In the genomic region with DNA sequence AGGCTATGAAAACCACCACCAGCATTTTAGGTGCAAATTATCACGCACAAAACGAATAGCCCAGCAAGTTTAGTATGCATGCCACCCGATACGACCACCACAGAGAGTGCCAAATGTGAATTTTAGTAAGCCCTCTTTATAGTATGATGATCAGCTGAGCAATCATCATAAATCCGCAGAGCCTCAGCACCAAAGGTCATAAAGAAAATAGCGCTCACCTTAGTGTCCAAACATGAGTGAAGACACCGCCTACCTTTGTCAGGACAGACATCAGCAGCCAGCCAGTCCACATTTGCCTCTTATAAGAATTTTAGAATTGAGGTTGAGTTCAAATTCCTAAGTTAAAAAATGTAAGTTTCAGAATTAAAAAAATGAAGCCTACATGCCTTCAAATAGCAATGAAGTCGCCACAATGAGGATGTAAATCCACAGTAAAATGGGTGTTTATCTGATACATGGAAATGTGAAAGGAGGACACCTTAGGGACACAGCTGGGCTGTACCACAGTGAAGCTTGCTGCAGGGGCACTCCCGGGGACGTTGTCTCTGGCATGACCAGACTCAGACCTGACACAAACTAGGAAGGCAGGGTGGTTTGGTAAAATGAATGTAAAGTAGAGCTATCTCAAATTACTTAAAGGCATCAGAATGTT, we compare ENCODE assay signal across 16 cellular contexts.
A peak's percentile ranks its signal among the peaks of the same experiment; 100 is the strongest.
DNase-seq lines count a peak whose midpoint lies in the region; TF ChIP-seq lines count a peak whose summit lies in the region.
"Had no signal": no experiment of that assay in that cellular context is flagged by ENCODE, and none has a peak within 500 bp of the region (broad histone marks: within the 10 kb centered on the region; RNA-seq: fewer than 3 reads in every experiment).

No MANE protein-coding gene starts in this region.

- peaks cover 6% of the 10 kb centered on the region for H3K4me1 Mint-ChIP-seq in Caco-2 (ENCODE audit: low read depth, unreplicated experiment)

- H3K27me3 ChIP-seq in Caco-2 (replicated peaks; ENCODE audit: control insufficient read depth, insufficient read depth, low read length): no peaks in the 10 kb centered on the region
- no peaks in the 10 kb centered on the region for H3K27me3 ChIP-seq in duodenal mucosa (ENCODE audit: control insufficient read depth in 1 of 2, insufficient read depth in 2 of 2, low read length in 2 of 2)
- no peaks in the 10 kb centered on the region for H3K27me3 ChIP-seq in muscle layer of duodenum (ENCODE audit: low read depth, low read length)
- H3K27me3 ChIP-seq: BLaER1, cardiac muscle cell had no signal

- peak overlapping the region; percentile 20 to 48 for H3K9ac ChIP-seq in duodenal mucosa (ENCODE audit: low read depth in 1 of 2, low read length in 2 of 2)
- H3K9ac ChIP-seq: BLaER1 had no signal

- H3K27ac Mint-ChIP-seq in Caco-2 (ENCODE audit: unreplicated experiment): peak overlapping the region; percentile 43

- H3K4me3 ChIP-seq in Caco-2 (ENCODE audit: low read depth, low read length) (no peak overlapping the region), duodenal mucosa (ENCODE audit: low read depth in 1 of 2, low read length in 2 of 2) (peak overlapping the region; percentile 31 to 62), muscle layer of duodenum (ENCODE audit: low read depth in 1 of 2, low read length in 2 of 2) (peak overlapping the region in 1 of 2 donors; percentile 18)
- H3K4me3 ChIP-seq: BLaER1, cardiac muscle cell, prostate gland had no signal

- H3K36me3 ChIP-seq in Caco-2 (ENCODE audit: control insufficient read depth, insufficient read depth, low read length): no peaks in the 10 kb centered on the region
- H3K36me3 ChIP-seq in duodenal mucosa (ENCODE audit: control insufficient read depth in 1 of 2, insufficient read depth in 2 of 2, low read length in 2 of 2): peaks cover 0 to 3% of the 10 kb centered on the region in 2 donors
- no peaks in the 10 kb centered on the region for H3K36me3 ChIP-seq in muscle layer of duodenum (ENCODE audit: control insufficient read depth in 1 of 2, insufficient read depth in 2 of 2, low read length in 2 of 2)
- H3K36me3 ChIP-seq: prostate gland, thoracic aorta had no signal

- CTCF ChIA-PET in Caco-2 (lab: Charles Lee): no interaction called here

- H3K36me3 Mint-ChIP-seq in Caco-2 (ENCODE audit: insufficient read depth, unreplicated experiment): no peaks in the 10 kb centered on the region

- H3K4me3 Mint-ChIP-seq in Caco-2 (ENCODE audit: unreplicated experiment): no peak overlapping the region

- no peak for TF ChIP-seq CTCF in Caco-2 (IDR thresholded peaks at IDR 0.05; ENCODE audit: insufficient read depth in 1 of 2, low read depth in 1 of 2, low read length in 1 of 2, severe bottlenecking in 1 of 2, unreplicated experiment in 1 of 2)

- H3K9me3 Mint-ChIP-seq in Caco-2 (ENCODE audit: unreplicated experiment): no peaks in the 10 kb centered on the region

- H3K4me1 ChIP-seq in Caco-2 (peaks cover 22% of the 10 kb centered on the region), duodenal mucosa (ENCODE audit: control insufficient read depth in 1 of 2, insufficient read depth in 2 of 2, low read length in 2 of 2) (peaks cover 42 to 46% of the 10 kb centered on the region in 2 donors), muscle layer of duodenum (ENCODE audit: control insufficient read depth in 1 of 2, insufficient read depth in 2 of 2, low read length in 2 of 2) (peaks cover under 1 to 9% of the 10 kb centered on the region in 2 donors)
- H3K4me1 ChIP-seq: prostate gland had no signal

- no TSS peak for BruUV-seq in Caco-2 (replicated peaks; lab: Mats Ljungman, UMichigan)

- no peak for DNase-seq in Caco-2
- peak; percentile 24 for DNase-seq in LoVo (ENCODE audit: low spot score)
- no peak for DNase-seq in NK-92 treated with Interleukin-12 subunit alpha and Interleukin-12 subunit beta, amount 100 ng/mL, for 24 hours (lab: John Stamatoyannopoulos, UW)
- DNase-seq in mesenteric fat pad (ENCODE audit: low spot score): no peak
- no peak for DNase-seq in NCI-H1417 (lab: John Stamatoyannopoulos, UW)
- no peak for DNase-seq in NAMALWA (ENCODE audit: low spot score)
- DNase-seq: activated gamma-delta T cell, foreskin melanocyte, GOT3, SW 1271 had no signal

- POLR2A ChIA-PET in Caco-2 (lab: Charles Lee): no interaction called here

- H3K9me3 ChIP-seq in Caco-2: no peaks in the 10 kb centered on the region
- H3K9me3 ChIP-seq in duodenal mucosa (ENCODE audit: control insufficient read depth in 1 of 2, low read length in 2 of 2): no peaks in the 10 kb centered on the region
- H3K9me3 ChIP-seq in muscle layer of duodenum (ENCODE audit: control insufficient read depth in 1 of 2, low read length in 2 of 2): no peaks in the 10 kb centered on the region
- H3K9me3 ChIP-seq: prostate gland, thoracic aorta had no signal

- H3K27ac ChIP-seq in duodenal mucosa (ENCODE audit: low read depth, low read length) (peak overlapping the region; percentile 33), muscle layer of duodenum (ENCODE audit: low read length) (peak overlapping the region; percentile 56)
- H3K27ac ChIP-seq: BLaER1 had no signal

- intact Hi-C loops in Caco-2 (cut with micrococcal nuclease; ENCODE audit: unreplicated experiment): no loop called here

- H3K27me3 Mint-ChIP-seq in Caco-2 (ENCODE audit: insufficient read depth, unreplicated experiment): no peaks in the 10 kb centered on the region
